In genomic region chr9:113657765-113658564, GRCh38 we compare ENCODE assay signal across 9 cellular contexts.
A peak's percentile ranks its signal among the peaks of the same experiment; 100 is the strongest.
DNase-seq lines count a peak whose midpoint lies in the region; ATAC-seq, FAIRE-seq and TF ChIP-seq lines count a peak whose summit lies in the region.
"Had no signal": no experiment of that assay in that cellular context is flagged by ENCODE, and none has a peak within 500 bp of the region (broad histone marks: within the 10 kb centered on the region; RNA-seq: fewer than 3 reads in every experiment).

No MANE protein-coding gene starts in this region.

- H3K4me3 ChIP-seq in fibroblast of the aortic adventitia (ENCODE audit: low read depth, low read length) (no peak overlapping the region), neuronal stem cell (ENCODE audit: low read length in 2 of 2) (no peak overlapping the region)

- WGBS in neuronal stem cell (ENCODE audit: extremely low coverage in 2 of 2, insufficient read length in 2 of 2, insufficient replicate concordance in 1 of 2), 2 donors = no CpG with 5 or more reads among the region's 14 CpGs

- peak; percentile 88 for TF ChIP-seq CTCF in LNCAP (IDR thresholded peaks at IDR 0.05)
- peak; percentile 97 for TF ChIP-seq CTCF in fibroblast of the aortic adventitia (IDR thresholded peaks at IDR 0.05; ENCODE audit: insufficient read depth, low read length)

- no peak overlapping the region for H2BK5ac ChIP-seq in neuronal stem cell (ENCODE audit: low read length)

- H2AFZ ChIP-seq in neuronal stem cell (ENCODE audit: low read length) = peak overlapping the region; percentile 83

- H3K27me3 ChIP-seq in neuronal stem cell (ENCODE audit: control insufficient read depth in 3 of 3, insufficient read depth in 3 of 3, low read depth in 1 of 3, low read length in 3 of 3) = peaks cover 0 to 5% (median 0%) of the 10 kb centered on the region in 3 experiments

- H3K4me3 Mint-ChIP-seq in activated T-cell treated with anti-CD3 and anti-CD28 coated beads, Interleukin-2, amount 50 U/mL, for 72 hours = no peak overlapping the region

- no peaks in the 10 kb centered on the region for H3K36me3 Mint-ChIP-seq in activated T-cell treated with anti-CD3 and anti-CD28 coated beads, Interleukin-2, amount 50 U/mL, for 72 hours (ENCODE audit: insufficient read depth in 2 of 2)

- no peak overlapping the region for H3K4ac ChIP-seq in neuronal stem cell (ENCODE audit: low read length)

- H3K27ac ChIP-seq in neuronal stem cell (replicated peaks; ENCODE audit: low read length) = no peak overlapping the region

- H3K9ac ChIP-seq in neuronal stem cell (ENCODE audit: low read depth, low read length, poor library complexity) = peak overlapping the region; percentile 79

- peak overlapping the region; percentile 53 for H4K8ac ChIP-seq in neuronal stem cell (ENCODE audit: low read depth, low read length)

- peaks cover 16% of the 10 kb centered on the region for H3K4me1 Mint-ChIP-seq in activated T-cell treated with anti-CD3 and anti-CD28 coated beads, Interleukin-2, amount 50 U/mL, for 72 hours (ENCODE audit: low read depth)

- peak overlapping the region; percentile 12 for H3K18ac ChIP-seq in neuronal stem cell (ENCODE audit: low read length)

- no peaks in the 10 kb centered on the region for H3K9me3 ChIP-seq in neuronal stem cell (replicated peaks in 1 of 2; ENCODE audit: control insufficient read depth in 2 of 2, insufficient read depth in 1 of 2, low read depth in 1 of 2, low read length in 2 of 2)

- no peaks in the 10 kb centered on the region for H3K36me3 ChIP-seq in neuronal stem cell (replicated peaks in 1 of 2; ENCODE audit: control insufficient read depth in 2 of 2, insufficient read depth in 2 of 2, low read length in 2 of 2)

- H3K27ac Mint-ChIP-seq in activated T-cell treated with anti-CD3 and anti-CD28 coated beads, Interleukin-2, amount 50 U/mL, for 72 hours = no peak overlapping the region

- no peak overlapping the region for H2AK5ac ChIP-seq in neuronal stem cell (ENCODE audit: low read depth, low read length)

- H3K27me3 Mint-ChIP-seq in activated T-cell treated with anti-CD3 and anti-CD28 coated beads, Interleukin-2, amount 50 U/mL, for 72 hours (ENCODE audit: low read depth) = peaks cover 24% of the 10 kb centered on the region

- no peak overlapping the region for H3K4me2 ChIP-seq in neuronal stem cell (ENCODE audit: insufficient read depth, low read length, poor library complexity, severe bottlenecking)

- H3K4me1 ChIP-seq in neuronal stem cell (ENCODE audit: control insufficient read depth in 2 of 2, insufficient read depth in 1 of 2, low read depth in 1 of 2, low read length in 2 of 2) = peaks cover 3 to 12% of the 10 kb centered on the region in 2 donors

- no peak overlapping the region for H4K91ac ChIP-seq in neuronal stem cell (ENCODE audit: low read depth, low read length, poor library complexity)

- ATAC-seq in GM21528 (IDR thresholded peaks at IDR 0.05; ENCODE audit: low FRiP score, unreplicated experiment) = peak; percentile 88
- peak; percentile 82 to 93 for ATAC-seq in activated T-cell treated with anti-CD3 and anti-CD28 coated beads, Interleukin-2, amount 50 U/mL, for 72 hours (replicated peaks in 1 of 2)

- no peak overlapping the region for H3K23ac ChIP-seq in neuronal stem cell (ENCODE audit: low read depth, low read length, poor library complexity)

- no peak overlapping the region for H2BK12ac ChIP-seq in neuronal stem cell (ENCODE audit: low read length)

- peak; percentile 10 for FAIRE-seq in RCC 7860 (lab: Jason Lieb, UNC)
- FAIRE-seq: endometrium had no signal

- H2BK15ac ChIP-seq in neuronal stem cell (ENCODE audit: low read length) = peak overlapping the region; percentile 23

- no peak overlapping the region for H2BK120ac ChIP-seq in neuronal stem cell (ENCODE audit: low read depth, low read length)

- no peaks in the 10 kb centered on the region for H3K79me1 ChIP-seq in neuronal stem cell (ENCODE audit: low read depth, low read length)

- no peaks in the 10 kb centered on the region for H3K9me3 Mint-ChIP-seq in activated T-cell treated with anti-CD3 and anti-CD28 coated beads, Interleukin-2, amount 50 U/mL, for 72 hours

- no peak overlapping the region for H3K14ac ChIP-seq in neuronal stem cell (ENCODE audit: low read length)

- DNase-seq in DMS114 treated with DMSO at 0.1 percent for 48 hours (lab: John Stamatoyannopoulos, UW; ENCODE audit: unreplicated experiment) (peak; percentile 39), RCC 7860 (ENCODE audit: low spot score) (peak; percentile 76), fibroblast of the aortic adventitia (ENCODE audit: low read depth) (peak; percentile 89), neuronal stem cell (ENCODE audit: low spot score) (peak; percentile 82), superior temporal gyrus (ENCODE audit: extremely low spot score) (peak; percentile 94)
- peak; percentile 78 to 81 for DNase-seq in activated T-cell treated with anti-CD3 and anti-CD28 coated beads, Interleukin-2, amount 50 U/mL, for 72 hours

Comparison
In these comparisons a context has a peak if more than half of its experiments do, and no peak if none do; other contexts are left out.
1. DNase-seq: peak in every context shown above with its lines; median percentile 94 in superior temporal gyrus; 89 in fibroblast of the aortic adventitia; 82 in neuronal stem cell; 80 in activated T-cell treated with anti-CD3 and anti-CD28 coated beads, Interleukin-2, amount 50 U/mL, for 72 hours; 76 in RCC 7860; 39 in DMS114 treated with DMSO at 0.1 percent for 48 hours.